In the genomic region with DNA sequence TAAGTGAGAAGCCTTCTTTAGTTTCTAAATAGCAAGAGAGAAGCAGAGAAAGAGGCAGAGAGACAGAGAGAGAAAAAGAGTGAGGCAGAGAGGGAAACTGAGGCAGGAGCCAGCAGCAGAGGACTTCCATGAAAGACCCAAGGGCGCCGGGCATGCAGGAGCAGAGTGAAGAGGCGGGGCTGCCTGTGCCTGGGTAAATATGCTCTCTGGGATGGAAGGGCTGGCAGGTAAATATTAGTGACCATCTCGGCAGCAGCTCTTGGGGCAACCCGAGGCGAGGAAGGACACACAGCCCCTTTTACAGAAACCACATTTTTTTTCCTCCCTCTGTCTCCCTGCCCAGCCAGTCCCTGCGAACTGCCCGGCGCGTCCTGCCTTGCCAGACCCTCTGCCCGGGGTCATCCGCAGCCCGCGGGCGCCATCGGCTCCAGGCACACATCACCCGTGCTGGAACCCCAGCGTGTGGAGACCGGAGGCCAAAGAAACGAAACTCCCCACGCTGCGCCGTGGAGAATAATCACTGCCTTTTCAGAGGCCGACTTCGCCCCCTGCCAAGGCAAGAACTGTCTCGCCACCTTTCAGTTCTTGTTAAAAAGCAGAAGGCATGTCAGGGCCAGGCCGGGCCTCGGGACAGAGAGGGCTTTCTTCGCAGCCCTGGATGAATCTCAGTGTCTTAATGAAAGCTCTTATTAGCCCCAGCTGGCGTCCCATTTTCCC, we compare ENCODE assay signal across 19 cellular contexts.
A peak's percentile ranks its signal among the peaks of the same experiment; 100 is the strongest.
DNase-seq lines count a peak whose midpoint lies in the region; ATAC-seq and TF ChIP-seq lines count a peak whose summit lies in the region.
"Had no signal": no experiment of that assay in that cellular context is flagged by ENCODE, and none has a peak within 500 bp of the region (broad histone marks: within the 10 kb centered on the region; RNA-seq: fewer than 3 reads in every experiment).

No MANE protein-coding gene starts in this region.

- no peak for TF ChIP-seq CTCF in body of pancreas (IDR thresholded peaks at IDR 0.05)

- TF ChIP-seq POLR2A in body of pancreas (IDR thresholded peaks at IDR 0.05), result no peak

- DNase-seq in Right ventricle myocardium superior (no peak), cardiac septum (ENCODE audit: low spot score) (no peak), cerebellum (ENCODE audit: low spot score) (peak; percentile 14), medulla oblongata (ENCODE audit: extremely low spot score) (peak; percentile 80), ACHN (no peak), body of pancreas (no peak), NCI-H446 treated with DMSO at 0.1 percent for 48 hours (lab: John Stamatoyannopoulos, UW) (no peak)
- DNase-seq: activated gamma-delta T cell treated with Interleukin-2 at 50 U/mL for 16 hours; Calu3; gastrocnemius medialis; HCEC 1CT; MG63; NK-92 treated with Interleukin-12 subunit alpha and Interleukin-12 subunit beta, amount 100 ng/mL, for 24 hours; SHP77; T-helper 2 cell had no signal

- ATAC-seq in Right ventricle myocardium superior (ENCODE audit: poor library complexity), result peak; percentile 23
- no peak for ATAC-seq in body of pancreas
- no peak for ATAC-seq in GM21737 (IDR thresholded peaks at IDR 0.05; ENCODE audit: unreplicated experiment)
- ATAC-seq: gastrocnemius medialis; stimulated activated memory B cell treated with anti-CD40 and anti-IgM and Interleukin-4, amounts not matched to agents 10 μg/mL and 1 μg/mL and 100 μg/mL, for 72 hours had no signal

- peaks cover 0 to 8% (median 0%) of the 10 kb centered on the region in 3 donors for H3K9me3 ChIP-seq in body of pancreas
- H3K9me3 ChIP-seq: gastrocnemius medialis, neutrophil had no signal

- H3K4me1 ChIP-seq in body of pancreas, result no peaks in the 10 kb centered on the region

- intact Hi-C loops in Right ventricle myocardium superior (cut with DNase I), result no loop called here
- intact Hi-C loops in cardiac septum (cut with DNase I), result no loop called here
- intact Hi-C loops in body of pancreas (cut with DNase I), result no loop called here

- no peaks in the 10 kb centered on the region for H3K27me3 ChIP-seq in body of pancreas
- H3K27me3 ChIP-seq: gastrocnemius medialis, MG63 had no signal

- 53 to 62% methylated on average over 30 of the region's 30 CpGs for WGBS in body of pancreas, 2 donors

- H3K36me3 ChIP-seq in body of pancreas (replicated peaks in 1 of 2; ENCODE audit: insufficient read depth in 1 of 2, low read depth in 2 of 2), result no peaks in the 10 kb centered on the region
- H3K36me3 ChIP-seq: gastrocnemius medialis, MG63, neutrophil had no signal

- no peak overlapping the region for H3K27ac ChIP-seq in body of pancreas
- H3K27ac ChIP-seq: gastrocnemius medialis, neutrophil had no signal

- in situ Hi-C loops in ACHN (cut with HindIII; ENCODE audit: low pct_ligation_motif_present, low pct_unique_long_range_greater_than_20kb, low sequenced_read_pairs), result no loop called here

- H3K4me3 ChIP-seq in body of pancreas, result no peak overlapping the region
- H3K4me3 ChIP-seq: gastrocnemius medialis, MG63, smooth muscle cell had no signal

Comparison
In these comparisons a context has a peak if more than half of its experiments do, and no peak if none do; other contexts are left out.
1. DNase-seq: peak in cerebellum (single experiment) and medulla oblongata (single experiment); none in Right ventricle myocardium superior (single experiment), cardiac septum (single experiment), ACHN (single experiment), body of pancreas (0 of 4) and NCI-H446 treated with DMSO at 0.1 percent for 48 hours (single experiment).